In genomic region chr15:34375541-34375940, GRCh38 we compare ENCODE assay signal across 1 cellular context. TPM values are rescaled to one million over a fixed set of nuclear protein-coding genes. Genes with fewer than 3 reads are reported as not detected.
"Had no signal": no experiment of that assay in that cellular context is flagged by ENCODE, and none has a peak within 500 bp of the region (broad histone marks: within the 10 kb centered on the region; RNA-seq: fewer than 3 reads in every experiment).

No MANE protein-coding gene starts in this region.

RNA-seq across cellular contexts. Expression of gene NUTM1, which starts 32.4 kb away (rescaled TPM):
- total RNA-seq: G401 had no signal
